In genomic region chr15:91424001-91424400, GRCh38 we compare ENCODE assay signal across 23 cellular contexts.
A peak's percentile ranks its signal among the peaks of the same experiment; 100 is the strongest.
DNase-seq lines count a peak whose midpoint lies in the region.
"Had no signal": no experiment of that assay in that cellular context is flagged by ENCODE, and none has a peak within 500 bp of the region (broad histone marks: within the 10 kb centered on the region; RNA-seq: fewer than 3 reads in every experiment).

No MANE protein-coding gene starts in this region.

- H3K4ac ChIP-seq in mesendoderm (ENCODE audit: low read depth, low read length), result no peak overlapping the region

- H3K27ac ChIP-seq in KOPT-K1 (ENCODE audit: low read depth, low read length, poor library complexity, severe bottlenecking), result peak overlapping the region; percentile 84
- no peak overlapping the region for H3K27ac ChIP-seq in mesendoderm (ENCODE audit: low read depth, low read length)
- H3K27ac ChIP-seq: C4-2B, SJSA1 had no signal

- peaks cover 3% of the 10 kb centered on the region for H3K9me3 ChIP-seq in KOPT-K1 (ENCODE audit: insufficient read depth, low read length, poor library complexity, severe bottlenecking)
- H3K9me3 ChIP-seq: Caco-2, SJSA1 had no signal

- H2BK5ac ChIP-seq in mesendoderm (ENCODE audit: low read length), result no peak overlapping the region

- no peak overlapping the region for H2BK15ac ChIP-seq in mesendoderm (replicated peaks; ENCODE audit: low read depth)

- H3K79me2 ChIP-seq in mesendoderm (ENCODE audit: control insufficient read depth, insufficient read depth, low read length), result no peaks in the 10 kb centered on the region

- CTCF ChIA-PET in activated CD4-positive, alpha-beta memory T cell treated with anti-CD3 and anti-CD28 coated beads, Interleukin-2, amount 10 ng/mL, durations not matched to agents 7 days and 5 days (lab: Charles Lee), result no interaction called here
- CTCF ChIA-PET in activated CD4-positive, alpha-beta memory T cell treated with anti-CD3 and anti-CD28 coated beads for 36 hours (lab: Charles Lee), result no interaction called here

- peak overlapping the region; percentile 45 for H3K18ac ChIP-seq in mesendoderm (ENCODE audit: low read length)

- H3K36me3 Mint-ChIP-seq in activated CD4-positive, alpha-beta memory T cell treated with anti-CD3 and anti-CD28 coated beads, Interleukin-2, amount 10 ng/mL, durations not matched to agents 7 days and 5 days (ENCODE audit: low read depth), result no peaks in the 10 kb centered on the region
- no peaks in the 10 kb centered on the region for H3K36me3 Mint-ChIP-seq in activated CD4-positive, alpha-beta memory T cell treated with anti-CD3 and anti-CD28 coated beads for 36 hours
- H3K36me3 Mint-ChIP-seq: CD8-positive, alpha-beta T cell had no signal

- H4K5ac ChIP-seq in mesendoderm (ENCODE audit: low read length), result no peak overlapping the region

- peaks cover 8% of the 10 kb centered on the region for H3K9me3 Mint-ChIP-seq in activated CD4-positive, alpha-beta memory T cell treated with anti-CD3 and anti-CD28 coated beads, Interleukin-2, amount 10 ng/mL, durations not matched to agents 7 days and 5 days
- H3K9me3 Mint-ChIP-seq in activated CD4-positive, alpha-beta memory T cell treated with anti-CD3 and anti-CD28 coated beads for 36 hours, result no peaks in the 10 kb centered on the region
- H3K9me3 Mint-ChIP-seq: CD8-positive, alpha-beta T cell had no signal

- H3K79me1 ChIP-seq in mesendoderm (ENCODE audit: low read length), result no peaks in the 10 kb centered on the region

- H2BK120ac ChIP-seq in mesendoderm (ENCODE audit: low read depth, low read length), result no peak overlapping the region

- peaks cover 7% of the 10 kb centered on the region for H3K27me3 Mint-ChIP-seq in activated CD4-positive, alpha-beta memory T cell treated with anti-CD3 and anti-CD28 coated beads, Interleukin-2, amount 10 ng/mL, durations not matched to agents 7 days and 5 days
- no peaks in the 10 kb centered on the region for H3K27me3 Mint-ChIP-seq in activated CD4-positive, alpha-beta memory T cell treated with anti-CD3 and anti-CD28 coated beads for 36 hours

- intact Hi-C loops in activated CD4-positive, alpha-beta memory T cell treated with anti-CD3 and anti-CD28 coated beads for 36 hours (cut with micrococcal nuclease), result loop anchor here (5.0 kb wide), 1 partner anchor 117 kb away; no protein-coding TSS in a partner anchor

- H3K27ac Mint-ChIP-seq in activated CD4-positive, alpha-beta memory T cell treated with anti-CD3 and anti-CD28 coated beads, Interleukin-2, amount 10 ng/mL, durations not matched to agents 7 days and 5 days, result peak overlapping the region; percentile 79
- no peak overlapping the region for H3K27ac Mint-ChIP-seq in activated CD4-positive, alpha-beta memory T cell treated with anti-CD3 and anti-CD28 coated beads for 36 hours
- H3K27ac Mint-ChIP-seq: B cell had no signal

- H3K36me3 ChIP-seq in KOPT-K1 (ENCODE audit: insufficient read depth, low read length) (no peaks in the 10 kb centered on the region), mesendoderm (ENCODE audit: control insufficient read depth, insufficient read depth, low read length) (no peaks in the 10 kb centered on the region)
- H3K36me3 ChIP-seq: SJSA1 had no signal

- no peak overlapping the region for H3K23ac ChIP-seq in mesendoderm (ENCODE audit: low read length)

- no peak for DNase-seq in activated CD4-positive, alpha-beta memory T cell treated with anti-CD3 and anti-CD28 coated beads, Interleukin-2, amount 10 ng/mL, durations not matched to agents 7 days and 5 days
- no peak for DNase-seq in activated CD4-positive, alpha-beta memory T cell treated with anti-CD3 and anti-CD28 coated beads for 36 hours
- DNase-seq in NCI-H524 treated with DMSO at 0.1 percent for 48 hours (lab: John Stamatoyannopoulos, UW) (peak; percentile 29), mesendoderm (no peak), NCI-H2029 (lab: John Stamatoyannopoulos, UW) (no peak), 8988T (no peak)
- DNase-seq: Caco-2; CD8-positive, alpha-beta T cell; DMS79 treated with DMSO at 0.1 percent for 48 hours; HCEC 1CT; IMR-90; KG1; MM.1S; NCI-H1417; NCI-H1694; NCI-H2081 treated with DMSO at 0.1 percent for 48 hours; NCI-H526; Right ventricle myocardium superior; RPMI8226 had no signal

- no peak overlapping the region for H2AK5ac ChIP-seq in mesendoderm (ENCODE audit: low read length)

- H3K4me1 ChIP-seq in mesendoderm (ENCODE audit: control insufficient read depth, low read depth, low read length), result peaks cover 9% of the 10 kb centered on the region
- H3K4me1 ChIP-seq: Caco-2, SJSA1 had no signal

- no peak overlapping the region for H3K4me3 Mint-ChIP-seq in activated CD4-positive, alpha-beta memory T cell treated with anti-CD3 and anti-CD28 coated beads, Interleukin-2, amount 10 ng/mL, durations not matched to agents 7 days and 5 days
- no peak overlapping the region for H3K4me3 Mint-ChIP-seq in activated CD4-positive, alpha-beta memory T cell treated with anti-CD3 and anti-CD28 coated beads for 36 hours
- H3K4me3 Mint-ChIP-seq: B cell; CD8-positive, alpha-beta T cell had no signal

- no peak overlapping the region for H3K4me3 ChIP-seq in mesendoderm (ENCODE audit: low read length)
- H3K4me3 ChIP-seq: SJSA1 had no signal

- no peaks in the 10 kb centered on the region for H3K27me3 ChIP-seq in mesendoderm (ENCODE audit: insufficient read depth, low read length, poor library complexity)
- H3K27me3 ChIP-seq: SJSA1 had no signal

- no peak overlapping the region for H3K9ac ChIP-seq in mesendoderm (ENCODE audit: low read length)

- POLR2A ChIA-PET in activated CD4-positive, alpha-beta memory T cell treated with anti-CD3 and anti-CD28 coated beads, Interleukin-2, amount 10 ng/mL, durations not matched to agents 7 days and 5 days (lab: Charles Lee), result interaction anchor here (0.6 to 1.4 kb wide), 2 partner anchors 10 to 36 kb away, joined by 4 read pairs; no protein-coding TSS in a partner anchor
- POLR2A ChIA-PET in activated CD4-positive, alpha-beta memory T cell treated with anti-CD3 and anti-CD28 coated beads for 36 hours (lab: Charles Lee), result interaction anchor here (0.6 kb wide), 1 partner anchor 21 kb away, joined by 5 read pairs; no protein-coding TSS in a partner anchor

- no peak overlapping the region for H3K56ac ChIP-seq in mesendoderm (ENCODE audit: low read length)

- no CpG with 5 or more reads among the region's 1 CpG for WGBS in mesendoderm (ENCODE audit: extremely low coverage, insufficient coverage, low lambda C conversion rate)

- peaks cover 52% of the 10 kb centered on the region for H3K4me1 Mint-ChIP-seq in activated CD4-positive, alpha-beta memory T cell treated with anti-CD3 and anti-CD28 coated beads, Interleukin-2, amount 10 ng/mL, durations not matched to agents 7 days and 5 days
- peaks cover 51% of the 10 kb centered on the region for H3K4me1 Mint-ChIP-seq in activated CD4-positive, alpha-beta memory T cell treated with anti-CD3 and anti-CD28 coated beads for 36 hours (ENCODE audit: low read depth)
- H3K4me1 Mint-ChIP-seq: B cell had no signal

- H3K4me2 ChIP-seq in mesendoderm (ENCODE audit: low read length), result no peak overlapping the region

- no peak overlapping the region for H4K8ac ChIP-seq in mesendoderm (ENCODE audit: low read depth, low read length)
